Comparison of ENCODE assay signal across 27 cellular contexts in genomic region chr19:14595558-14595957, GRCh38. TPM values are rescaled to one million over a fixed set of nuclear protein-coding genes. Genes with fewer than 3 reads are reported as not detected.
"Had no signal": no experiment of that assay in that cellular context is flagged by ENCODE, and none has a peak within 500 bp of the region (broad histone marks: within the 10 kb centered on the region; RNA-seq: fewer than 3 reads in every experiment).

No MANE protein-coding gene starts in this region.

- H3K4me3 ChIP-seq: cardiac muscle cell had no signal

- H3K36me3 Mint-ChIP-seq: brain had no signal

- H3K27me3 ChIP-seq: cardiac muscle cell had no signal

- FAIRE-seq: astrocyte had no signal

- H3K27ac Mint-ChIP-seq: activated CD4-positive, alpha-beta T cell treated with anti-CD3 and anti-CD28 coated beads, Interleukin-2, amount 10 ng/mL, durations not matched to agents 24 days and 14 days; activated CD8-positive, alpha-beta memory T cell treated with anti-CD3 and anti-CD28 coated beads, Interleukin-2, amount 10 ng/mL, durations not matched to agents 7 days and 5 days; activated naive CD4-positive, alpha-beta T cell treated with anti-CD3 and anti-CD28 coated beads, Interleukin-2, amount 50 U/mL, for 72 hours; activated naive CD8-positive, alpha-beta T cell treated with anti-CD3 and anti-CD28 coated beads, Interleukin-2, amount 50 U/mL, for 24 hours; brain; T-helper 17 cell; WTC11 had no signal

- H3K27ac ChIP-seq: cardiac muscle cell had no signal

- H3K4me3 Mint-ChIP-seq: activated CD4-positive, alpha-beta T cell treated with anti-CD3 and anti-CD28 coated beads, Interleukin-2, amount 10 ng/mL, durations not matched to agents 24 days and 14 days; activated CD8-positive, alpha-beta memory T cell treated with anti-CD3 and anti-CD28 coated beads, Interleukin-2, amount 10 ng/mL, durations not matched to agents 7 days and 5 days; activated naive CD8-positive, alpha-beta T cell treated with anti-CD3 and anti-CD28 coated beads, Interleukin-2, amount 50 U/mL, for 24 hours; activated T-cell treated with anti-CD3 and anti-CD28 coated beads, Interleukin-2, amount 50 U/mL, for 4 hours; T-helper 17 cell; WTC11 had no signal

- H3K27me3 Mint-ChIP-seq: activated CD4-positive, alpha-beta T cell treated with anti-CD3 and anti-CD28 coated beads, Interleukin-2, amount 10 ng/mL, durations not matched to agents 24 days and 14 days; activated CD8-positive, alpha-beta memory T cell treated with anti-CD3 and anti-CD28 coated beads, Interleukin-2, amount 10 ng/mL, durations not matched to agents 7 days and 5 days; T-helper 17 cell had no signal

- H3K36me3 ChIP-seq: cardiac muscle cell had no signal

- H3K4me1 Mint-ChIP-seq: activated CD4-positive, alpha-beta T cell treated with anti-CD3 and anti-CD28 coated beads, Interleukin-2, amount 10 ng/mL, durations not matched to agents 24 days and 14 days; activated CD8-positive, alpha-beta memory T cell treated with anti-CD3 and anti-CD28 coated beads, Interleukin-2, amount 10 ng/mL, durations not matched to agents 7 days and 5 days; brain; T-helper 17 cell; WTC11 had no signal

- ATAC-seq: activated CD8-positive, alpha-beta memory T cell treated with anti-CD3 and anti-CD28 coated beads, Interleukin-2, amount 10 ng/mL, durations not matched to agents 7 days and 5 days; activated naive CD4-positive, alpha-beta T cell treated with anti-CD3 and anti-CD28 coated beads, Interleukin-2, amount 50 U/mL, for 72 hours; activated naive CD8-positive, alpha-beta T cell treated with anti-CD3 and anti-CD28 coated beads, Interleukin-2, amount 50 U/mL, for 24 hours; activated T-cell treated with anti-CD3 and anti-CD28 coated beads, Interleukin-2, amount 50 U/mL, for 4 hours; T-helper 17 cell; WTC11 had no signal

- DNase-seq: activated CD4-positive, alpha-beta T cell treated with anti-CD3 and anti-CD28 coated beads for 1 hour; activated CD4-positive, alpha-beta T cell treated with anti-CD3 and anti-CD28 coated beads, Interleukin-2, amount 10 ng/mL, durations not matched to agents 24 days and 14 days; activated CD4-positive, alpha-beta T cell treated with anti-CD3 and anti-CD28 coated beads, Interleukin-2, amount 50 U/mL, for 48 hours; activated CD8-positive, alpha-beta memory T cell treated with anti-CD3 and anti-CD28 coated beads, Interleukin-2, amount 10 ng/mL, durations not matched to agents 7 days and 5 days; activated effector memory CD4-positive, alpha-beta T cell treated with anti-CD3 and anti-CD28 coated beads, Interleukin-2, amount 50 U/mL, for 16 hours; activated naive CD4-positive, alpha-beta T cell treated with Interleukin-2 at 50 U/mL for 16 hours; activated naive CD8-positive, alpha-beta T cell treated with anti-CD3 and anti-CD28 coated beads, Interleukin-2, amount 50 U/mL, for 24 hours; activated T-cell treated with anti-CD3 and anti-CD28 coated beads, Interleukin-2, amount 50 U/mL, for 4 hours; amniotic stem cell; NCI-H1092; NCI-H1417; NCI-H2029; NCI-H2107; NCI-H345; NCI-H510A; NCI-H526 treated with DMSO at 0.1 percent for 48 hours; NCI-H82; SIG-M5; T-helper 17 cell; T-helper 9 cell had no signal

RNA-seq across cellular contexts. Expression of gene CLEC17A, which starts 12.7 kb away (rescaled TPM):
- total RNA-seq: activated CD4-positive, alpha-beta T cell treated with anti-CD3 and anti-CD28 coated beads, Interleukin-2, amount 10 ng/mL, durations not matched to agents 24 days and 14 days; activated CD8-positive, alpha-beta memory T cell treated with anti-CD3 and anti-CD28 coated beads, Interleukin-2, amount 10 ng/mL, durations not matched to agents 7 days and 5 days; cardiac muscle cell; MCF 10A; RPMI7951; WTC11 had no signal
- polyA plus RNA-seq: cardiac muscle cell had no signal
